ENCODE assay signal across 18 cellular contexts in the genomic region with DNA sequence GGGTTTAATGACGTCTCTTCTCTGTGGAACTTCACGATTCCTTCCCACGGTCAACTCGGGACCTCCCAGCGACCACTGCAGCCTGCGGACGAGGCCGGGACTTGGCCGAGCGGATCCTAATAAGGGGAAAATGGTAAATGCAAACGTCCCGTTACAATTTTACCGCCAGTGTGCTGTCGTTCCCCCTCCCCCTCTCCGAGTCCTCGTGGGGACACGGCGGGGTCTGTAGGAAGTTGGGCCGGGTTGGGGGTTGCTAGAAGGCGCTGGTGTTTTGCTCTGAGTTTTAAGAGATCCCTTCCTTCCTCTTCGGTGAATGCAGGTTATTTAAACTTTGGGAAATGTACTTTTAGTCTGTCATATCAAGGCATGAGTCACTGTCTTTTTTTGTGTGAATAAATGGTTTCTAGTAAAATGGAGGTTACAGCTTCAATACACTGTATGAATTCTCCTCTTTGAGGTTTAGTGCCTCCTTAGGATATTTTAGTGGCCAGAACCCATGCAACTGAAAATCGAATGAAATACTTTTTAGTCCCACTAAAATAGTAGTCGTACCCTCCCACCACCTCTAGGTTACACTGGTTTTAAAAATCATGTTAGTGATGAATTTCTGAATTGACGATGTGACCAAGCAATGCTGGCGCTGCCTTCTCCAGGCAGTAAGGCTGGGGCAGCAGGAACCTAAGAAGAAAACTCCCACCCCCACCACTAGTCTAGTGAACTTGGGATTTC. TPM values are rescaled to one million over a fixed set of nuclear protein-coding genes. Genes with fewer than 3 reads are reported as not detected.
DNase-seq lines count a peak whose midpoint lies in the region; TF ChIP-seq lines count a peak whose summit lies in the region.
"Had no signal": no experiment of that assay in that cellular context is flagged by ENCODE, and none has a peak within 500 bp of the region (broad histone marks: within the 10 kb centered on the region; RNA-seq: fewer than 3 reads in every experiment).

No MANE protein-coding gene starts in this region.

- H3K14ac ChIP-seq in neuronal stem cell (ENCODE audit: low read length) = no peak overlapping the region

- peak overlapping the region; percentile 35 for H2AFZ ChIP-seq in neuronal stem cell (ENCODE audit: low read length)

- peaks cover 11% of the 10 kb centered on the region for H3K27me3 Mint-ChIP-seq in HFFc6 (ENCODE audit: insufficient read depth)

- WGBS in neuronal stem cell (ENCODE audit: extremely low coverage in 2 of 2, insufficient read length in 2 of 2, insufficient replicate concordance in 1 of 2), 2 donors = no CpG with 5 or more reads among the region's 25 CpGs

- no peak overlapping the region for H2BK12ac ChIP-seq in neuronal stem cell (ENCODE audit: low read length)

- peaks cover 6% of the 10 kb centered on the region for H3K36me3 Mint-ChIP-seq in HFFc6 (ENCODE audit: low read depth)

- no peaks in the 10 kb centered on the region for H3K9me3 Mint-ChIP-seq in HFFc6
- H3K9me3 Mint-ChIP-seq: activated CD4-positive, alpha-beta memory T cell treated with anti-CD3 and anti-CD28 coated beads, Interleukin-2, amount 10 ng/mL, durations not matched to agents 7 days and 5 days; activated naive CD4-positive, alpha-beta T cell treated with anti-CD3 and anti-CD28 coated beads, Interleukin-2, amount 50 U/mL, for 24 hours had no signal

- H3K27ac ChIP-seq in coronary artery = no peak overlapping the region
- H3K27ac ChIP-seq in neuronal stem cell (replicated peaks; ENCODE audit: low read length) = no peak overlapping the region
- H3K27ac ChIP-seq: 22Rv1, heart right ventricle had no signal

- H3K36me3 ChIP-seq in neuronal stem cell (replicated peaks in 1 of 2; ENCODE audit: control insufficient read depth in 2 of 2, insufficient read depth in 2 of 2, low read length in 2 of 2) = no peaks in the 10 kb centered on the region
- H3K36me3 ChIP-seq: heart right ventricle had no signal

- no peak overlapping the region for H2BK5ac ChIP-seq in neuronal stem cell (ENCODE audit: low read length)

- H3K79me1 ChIP-seq in neuronal stem cell (ENCODE audit: low read depth, low read length) = no peaks in the 10 kb centered on the region

- no peak overlapping the region for H4K91ac ChIP-seq in neuronal stem cell (ENCODE audit: low read depth, low read length, poor library complexity)

- H4K8ac ChIP-seq in neuronal stem cell (ENCODE audit: low read depth, low read length) = no peak overlapping the region

- no peak overlapping the region for H3K4ac ChIP-seq in neuronal stem cell (ENCODE audit: low read length)

- no peak overlapping the region for H3K27ac Mint-ChIP-seq in HFFc6
- H3K27ac Mint-ChIP-seq: activated CD4-positive, alpha-beta memory T cell treated with anti-CD3 and anti-CD28 coated beads, Interleukin-2, amount 10 ng/mL, durations not matched to agents 7 days and 5 days had no signal

- peaks cover 63 to 98% (median 98%) of the 10 kb centered on the region in 3 experiments for H3K27me3 ChIP-seq in neuronal stem cell (ENCODE audit: control insufficient read depth in 3 of 3, insufficient read depth in 3 of 3, low read depth in 1 of 3, low read length in 3 of 3)

- no peak overlapping the region for H2AK5ac ChIP-seq in neuronal stem cell (ENCODE audit: low read depth, low read length)

- H3K9me3 ChIP-seq in neuronal stem cell (replicated peaks in 1 of 2; ENCODE audit: control insufficient read depth in 2 of 2, insufficient read depth in 1 of 2, low read depth in 1 of 2, low read length in 2 of 2) = peaks cover 0 to 4% of the 10 kb centered on the region in 2 donors
- H3K9me3 ChIP-seq: heart right ventricle had no signal

- H3K4me1 Mint-ChIP-seq in HFFc6 (ENCODE audit: low read depth) = peaks cover 25% of the 10 kb centered on the region

- H2BK120ac ChIP-seq in neuronal stem cell (ENCODE audit: low read depth, low read length) = no peak overlapping the region

- H3K18ac ChIP-seq in neuronal stem cell (ENCODE audit: low read length) = no peak overlapping the region

- no peak overlapping the region for H2BK15ac ChIP-seq in neuronal stem cell (ENCODE audit: low read length)

- no peak overlapping the region for H3K4me2 ChIP-seq in neuronal stem cell (ENCODE audit: insufficient read depth, low read length, poor library complexity, severe bottlenecking)

- H3K4me3 ChIP-seq in coronary artery (peak overlapping the region; percentile 36), neuronal stem cell (ENCODE audit: low read length in 2 of 2) (no peak overlapping the region)
- H3K4me3 ChIP-seq: heart right ventricle had no signal

- TF ChIP-seq CTCF in HFFc6 (IDR thresholded peaks at IDR 0.05) (peak; percentile 24; the same call in 1 of the 2 replicates), coronary artery (IDR thresholded peaks at IDR 0.05) (no peak)

- H3K9ac ChIP-seq in neuronal stem cell (ENCODE audit: low read depth, low read length, poor library complexity) = no peak overlapping the region

- H3K4me1 ChIP-seq in neuronal stem cell (ENCODE audit: control insufficient read depth in 2 of 2, insufficient read depth in 1 of 2, low read depth in 1 of 2, low read length in 2 of 2) = peaks cover 0 to 1% of the 10 kb centered on the region in 2 donors

- peak overlapping the region; percentile 22; the same call in 1 of the 2 replicates for H3K4me3 Mint-ChIP-seq in HFFc6
- H3K4me3 Mint-ChIP-seq: activated CD4-positive, alpha-beta memory T cell treated with anti-CD3 and anti-CD28 coated beads, Interleukin-2, amount 10 ng/mL, durations not matched to agents 7 days and 5 days; activated naive CD4-positive, alpha-beta T cell treated with anti-CD3 and anti-CD28 coated beads, Interleukin-2, amount 50 U/mL, for 24 hours had no signal

- DNase-seq in DMS79 treated with DMSO at 0.1 percent for 48 hours (lab: John Stamatoyannopoulos, UW) (peak; percentile 65), DMS79 (lab: John Stamatoyannopoulos, UW) (no peak), HFFc6 (no peak), coronary artery (ENCODE audit: low spot score) (no peak), neuronal stem cell (ENCODE audit: low spot score) (no peak), iPS-NIHi7 (ENCODE audit: extremely low spot score) (no peak), NAMALWA (ENCODE audit: low spot score) (no peak), NCI-H524 (lab: John Stamatoyannopoulos, UW) (no peak)
- DNase-seq: activated CD4-positive, alpha-beta memory T cell treated with anti-CD3 and anti-CD28 coated beads, Interleukin-2, amount 10 ng/mL, durations not matched to agents 7 days and 5 days; erythroblast; GOT3; heart right ventricle; NCI-H510A; right cardiac atrium; stimulated activated CD4-positive, alpha-beta T cell treated with anti-CD3 and anti-CD28 coated beads, Interleukin-4, amount 100 ng/mL, for 1 hour had no signal

- H3K23ac ChIP-seq in neuronal stem cell (ENCODE audit: low read depth, low read length, poor library complexity) = no peak overlapping the region

RNA-seq across cellular contexts. Expression of gene HOXD11, which starts 2.3 kb away (rescaled TPM):
- total RNA-seq in HFFc6 (2021; fragmentation: NEBNext Ultra II Directional; extraction: Animal tissue kit (Norgen Biotek cat#: 25700)) = 10 to 100 TPM in 1 of 6 experiments, 1 to 10 TPM in 5; 6.0 to 10.2 (median 7.6) TPM
- not detected for polyA plus RNA-seq in neuronal stem cell (2013, experiment 1 of 2)
- polyA plus RNA-seq in neuronal stem cell (2013, experiment 2 of 2) = not detected
- total RNA-seq: activated CD4-positive, alpha-beta memory T cell treated with anti-CD3 and anti-CD28 coated beads, Interleukin-2, amount 10 ng/mL, durations not matched to agents 7 days and 5 days; cerebellum; heart right ventricle; right cardiac atrium had no signal
- polyA plus RNA-seq: heart right ventricle, right cardiac atrium had no signal

RNA-seq across cellular contexts. Expression of gene HOXD10, which starts 7.2 kb away (rescaled TPM):
- 10 to 100 TPM; 10.9 to 14.5 (median 12.8) TPM for total RNA-seq in HFFc6 (2021; fragmentation: NEBNext Ultra II Directional; extraction: Animal tissue kit (Norgen Biotek cat#: 25700))
- not detected for polyA plus RNA-seq in neuronal stem cell (2013, experiment 1 of 2)
- not detected for polyA plus RNA-seq in neuronal stem cell (2013, experiment 2 of 2)
- total RNA-seq: activated CD4-positive, alpha-beta memory T cell treated with anti-CD3 and anti-CD28 coated beads, Interleukin-2, amount 10 ng/mL, durations not matched to agents 7 days and 5 days; cerebellum; heart right ventricle; right cardiac atrium had no signal
- polyA plus RNA-seq: heart right ventricle, right cardiac atrium had no signal

RNA-seq across cellular contexts. Expression of gene HOXD12, which starts 9.8 kb away (rescaled TPM):
- total RNA-seq in HFFc6 (2021; fragmentation: NEBNext Ultra II Directional; extraction: Animal tissue kit (Norgen Biotek cat#: 25700)) = under 1 TPM in 4 of 6 experiments, not detected in 2; 0.19 to 0.36 (median 0.26) TPM
- not detected for polyA plus RNA-seq in neuronal stem cell (2013, experiment 1 of 2)
- not detected for polyA plus RNA-seq in neuronal stem cell (2013, experiment 2 of 2)
- total RNA-seq: activated CD4-positive, alpha-beta memory T cell treated with anti-CD3 and anti-CD28 coated beads, Interleukin-2, amount 10 ng/mL, durations not matched to agents 7 days and 5 days; cerebellum; heart right ventricle; right cardiac atrium had no signal
- polyA plus RNA-seq: heart right ventricle, right cardiac atrium had no signal

RNA-seq across cellular contexts. Expression of gene HOXD9, which starts 13.1 kb away (rescaled TPM):
- total RNA-seq in HFFc6 (2021; fragmentation: NEBNext Ultra II Directional; extraction: Animal tissue kit (Norgen Biotek cat#: 25700)) = 1 to 10 TPM; 2.1 to 2.7 (median 2.4) TPM
- not detected for polyA plus RNA-seq in neuronal stem cell (2013, experiment 1 of 2)
- polyA plus RNA-seq in neuronal stem cell (2013, experiment 2 of 2) = not detected
- total RNA-seq: activated CD4-positive, alpha-beta memory T cell treated with anti-CD3 and anti-CD28 coated beads, Interleukin-2, amount 10 ng/mL, durations not matched to agents 7 days and 5 days; cerebellum; right cardiac atrium had no signal

RNA-seq across cellular contexts. Expression of gene HOXD13, which starts 16.9 kb away (rescaled TPM):
- total RNA-seq in HFFc6 (2021; fragmentation: NEBNext Ultra II Directional; extraction: Animal tissue kit (Norgen Biotek cat#: 25700)) = 1 to 10 TPM; 1.2 to 1.7 (median 1.5) TPM
- polyA plus RNA-seq in neuronal stem cell (2013, experiment 1 of 2) = 0.03 TPM
- 0.03 TPM for polyA plus RNA-seq in neuronal stem cell (2013, experiment 2 of 2)
- total RNA-seq: activated CD4-positive, alpha-beta memory T cell treated with anti-CD3 and anti-CD28 coated beads, Interleukin-2, amount 10 ng/mL, durations not matched to agents 7 days and 5 days; cerebellum; heart right ventricle; right cardiac atrium had no signal
- polyA plus RNA-seq: heart right ventricle, right cardiac atrium had no signal
